Comparison of ENCODE assay signal across 8 cellular contexts in the genomic region with DNA sequence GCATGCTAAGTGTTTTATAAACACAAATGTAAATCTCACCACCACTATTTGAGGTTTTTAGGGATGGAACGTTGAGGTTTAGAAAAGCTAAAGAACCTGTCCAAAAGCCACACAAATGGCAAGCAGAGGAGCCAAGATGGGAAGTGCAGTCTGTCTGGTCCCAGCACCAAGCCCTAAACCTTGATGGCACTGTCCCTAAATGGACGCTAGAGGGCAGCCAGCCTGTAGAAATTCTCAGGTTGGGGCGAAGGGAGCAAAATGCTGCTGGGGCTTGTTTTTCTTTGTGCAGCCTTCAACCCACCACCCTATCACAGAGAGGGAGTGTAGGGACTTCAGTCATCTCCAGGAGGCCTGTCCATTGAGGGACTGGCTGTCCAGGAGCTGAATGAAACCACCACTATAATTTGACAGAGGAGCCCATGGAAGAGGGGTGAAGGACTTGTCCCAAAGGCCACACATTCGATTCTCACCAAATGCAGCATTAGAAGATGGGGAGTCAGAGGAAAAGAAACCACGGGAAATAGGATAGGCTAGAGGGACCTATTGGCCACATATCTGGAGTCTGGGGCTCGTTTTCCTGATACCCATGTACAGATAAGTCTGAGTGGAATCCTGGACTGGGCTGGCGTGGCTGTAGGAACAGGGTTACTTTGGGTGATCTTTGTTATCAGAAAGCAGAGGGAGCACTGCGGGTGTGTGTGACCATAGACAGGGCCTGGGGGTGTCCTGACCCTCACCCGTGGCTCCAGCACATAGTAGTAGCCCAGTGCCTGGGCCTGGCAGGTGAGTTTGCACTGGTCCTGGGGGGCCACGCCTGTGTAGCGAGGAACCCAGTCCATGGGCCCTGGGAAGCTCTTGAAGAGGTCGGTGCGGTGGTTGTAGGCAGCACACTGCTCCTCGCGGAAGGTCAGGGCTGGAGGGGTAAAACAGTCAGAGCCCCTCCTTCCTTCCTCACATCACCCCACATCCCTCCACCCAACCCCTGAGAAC. TPM values are rescaled to one million over a fixed set of nuclear protein-coding genes. Genes with fewer than 3 reads are reported as not detected.
A peak's percentile ranks its signal among the peaks of the same experiment; 100 is the strongest.
DNase-seq lines count a peak whose midpoint lies in the region; ATAC-seq, FAIRE-seq and TF ChIP-seq lines count a peak whose summit lies in the region.

No MANE protein-coding gene starts in this region.

- WGBS in heart right ventricle, 2 donors = 49 to 54% methylated on average over 15 of the region's 15 CpGs

- TF ChIP-seq CTCF in D721Med (IDR thresholded peaks at IDR 0.05; ENCODE audit: insufficient read depth, missing control alignments) (peak; percentile 99), heart right ventricle (IDR thresholded peaks at IDR 0.05) (peak; percentile 78 to 92 (median 89))

- H3K4me1 ChIP-seq in heart right ventricle = peaks cover 8 to 71% (median 49%) of the 10 kb centered on the region in 9 donors

- H3K27me3 ChIP-seq in heart right ventricle = no peaks in the 10 kb centered on the region

- FAIRE-seq in D721Med (lab: Jason Lieb, UNC) (peak; percentile 80), H54 (lab: Jason Lieb, UNC) (no peak)

- no peaks in the 10 kb centered on the region for H3K36me3 Mint-ChIP-seq in activated naive CD8-positive, alpha-beta T cell treated with anti-CD3 and anti-CD28 coated beads, Interleukin-2, amount 10 ng/mL, durations not matched to agents 7 days and 5 days

- DNase-seq in D721Med (ENCODE audit: insufficient read length, low spot score) (peak; percentile 90), H54 (ENCODE audit: insufficient read length, low spot score) (peak; percentile 62), NCI-H1417 (lab: John Stamatoyannopoulos, UW) (peak; percentile 50 to 88 (median 86)), SW480 (ENCODE audit: low spot score) (peak; percentile 62), heart right ventricle (peak in 1 of 2 donors; percentile 78), retina (peak; percentile 81)
- peak; percentile 58 for DNase-seq in activated naive CD8-positive, alpha-beta T cell treated with anti-CD3 and anti-CD28 coated beads, Interleukin-2, amount 10 ng/mL, durations not matched to agents 7 days and 5 days

- no peak overlapping the region for H3K4me3 Mint-ChIP-seq in activated naive CD8-positive, alpha-beta T cell treated with anti-CD3 and anti-CD28 coated beads, Interleukin-2, amount 10 ng/mL, durations not matched to agents 7 days and 5 days

- H3K4me3 ChIP-seq in heart right ventricle = peak overlapping the region in 2 of 10 donors; percentile 0 to 67

- H3K4me1 Mint-ChIP-seq in activated naive CD8-positive, alpha-beta T cell treated with anti-CD3 and anti-CD28 coated beads, Interleukin-2, amount 10 ng/mL, durations not matched to agents 7 days and 5 days = peaks cover 40% of the 10 kb centered on the region

- ATAC-seq in activated naive CD8-positive, alpha-beta T cell treated with anti-CD3 and anti-CD28 coated beads, Interleukin-2, amount 10 ng/mL, durations not matched to agents 7 days and 5 days (ENCODE audit: low read depth) = peak; percentile 81
- peak; percentile 17 to 71 (median 60) for ATAC-seq in heart right ventricle
- ATAC-seq in HG03521 (IDR thresholded peaks at IDR 0.05; ENCODE audit: unreplicated experiment) = no peak

- no peak for TF ChIP-seq POLR2A in H54 (IDR thresholded peaks at IDR 0.05; ENCODE audit: low read depth, low read length)

- H3K27ac Mint-ChIP-seq in activated naive CD8-positive, alpha-beta T cell treated with anti-CD3 and anti-CD28 coated beads, Interleukin-2, amount 10 ng/mL, durations not matched to agents 7 days and 5 days = peak overlapping the region; percentile 90

- POLR2A ChIA-PET in activated naive CD8-positive, alpha-beta T cell treated with anti-CD3 and anti-CD28 coated beads, Interleukin-2, amount 10 ng/mL, durations not matched to agents 7 days and 5 days (lab: Charles Lee) = interaction anchor here (0.5 to 4.1 kb wide), 7 partner anchors 10 to 70 kb away, joined by 3 to 22 read pairs (median 5); a partner anchor contains a TSS

- no peaks in the 10 kb centered on the region for H3K27me3 Mint-ChIP-seq in activated naive CD8-positive, alpha-beta T cell treated with anti-CD3 and anti-CD28 coated beads, Interleukin-2, amount 10 ng/mL, durations not matched to agents 7 days and 5 days

- no peaks in the 10 kb centered on the region for H3K9me3 Mint-ChIP-seq in activated naive CD8-positive, alpha-beta T cell treated with anti-CD3 and anti-CD28 coated beads, Interleukin-2, amount 10 ng/mL, durations not matched to agents 7 days and 5 days

- intact Hi-C loops in heart right ventricle (cut with DNase I) = loop anchor here in 6 of 10 donors (2.0 to 10.0 kb wide), 4 partner anchors 16 to 195 kb away; a partner anchor contains a TSS

- peak overlapping the region in 5 of 10 donors; percentile 17 to 100 (median 41) for H3K27ac ChIP-seq in heart right ventricle

- H3K9me3 ChIP-seq in heart right ventricle = no peaks in the 10 kb centered on the region

- H3K36me3 ChIP-seq in heart right ventricle = peaks cover 0 to 77% (median 0%) of the 10 kb centered on the region in 9 donors

RNA-seq across cellular contexts. Expression of a gene that starts 6.1 kb away (rescaled TPM):
- 1 to 10 TPM; 2.5 to 3.5 TPM for total RNA-seq in activated naive CD8-positive, alpha-beta T cell treated with anti-CD3 and anti-CD28 coated beads, Interleukin-2, amount 10 ng/mL, durations not matched to agents 7 days and 5 days
- total RNA-seq in heart right ventricle = 10 to 100 TPM in 6 of 10 donors, 1 to 10 TPM in 4; 1.7 to 86.1 (median 17.7) TPM
- polyA plus RNA-seq in heart right ventricle = 10 to 100 TPM in 1 of 2 donors, 1 to 10 TPM in 1; 5.4 to 11.9 TPM

RNA-seq across cellular contexts. Expression of a gene that starts 9.4 kb away (rescaled TPM):
- total RNA-seq in activated naive CD8-positive, alpha-beta T cell treated with anti-CD3 and anti-CD28 coated beads, Interleukin-2, amount 10 ng/mL, durations not matched to agents 7 days and 5 days = 10 to 100 TPM; 80.6 to 92.8 TPM
- 100 to 1,000 TPM; 244 to 370 (median 318) TPM for total RNA-seq in heart right ventricle
- polyA plus RNA-seq in heart right ventricle = 100 to 1,000 TPM; 121 to 193 TPM

RNA-seq across cellular contexts. Expression of a gene that starts 15.5 kb away (rescaled TPM):
- 10 to 100 TPM; 54.5 to 54.8 TPM for total RNA-seq in activated naive CD8-positive, alpha-beta T cell treated with anti-CD3 and anti-CD28 coated beads, Interleukin-2, amount 10 ng/mL, durations not matched to agents 7 days and 5 days
- 10 to 100 TPM; 12.1 to 28.9 (median 19.6) TPM for total RNA-seq in heart right ventricle
- polyA plus RNA-seq in heart right ventricle = 10 to 100 TPM; 11.5 to 25.5 TPM

RNA-seq across cellular contexts. Expression of a gene that starts 22.3 kb away (rescaled TPM):
- 10 to 100 TPM; 18.9 to 22.1 TPM for total RNA-seq in activated naive CD8-positive, alpha-beta T cell treated with anti-CD3 and anti-CD28 coated beads, Interleukin-2, amount 10 ng/mL, durations not matched to agents 7 days and 5 days
- 10 to 100 TPM in 4 of 10 donors, 1 to 10 TPM in 6; 2.0 to 65.8 (median 5.3) TPM for total RNA-seq in heart right ventricle
- polyA plus RNA-seq in heart right ventricle = 10 to 100 TPM; 19.7 to 64.6 TPM

RNA-seq across cellular contexts. Expression of a gene that starts 26.5 kb away (rescaled TPM):
- 10 to 100 TPM; 47.0 to 53.0 TPM for total RNA-seq in activated naive CD8-positive, alpha-beta T cell treated with anti-CD3 and anti-CD28 coated beads, Interleukin-2, amount 10 ng/mL, durations not matched to agents 7 days and 5 days
- total RNA-seq in heart right ventricle = 10 to 100 TPM in 8 of 10 donors, 1 to 10 TPM in 2; 8.5 to 19.8 (median 15.0) TPM
- polyA plus RNA-seq in heart right ventricle = 10 to 100 TPM in 1 of 2 donors, 1 to 10 TPM in 1; 10.0 to 58.5 TPM
